22 cellular contexts compared by ENCODE assay signal in the genomic region with DNA sequence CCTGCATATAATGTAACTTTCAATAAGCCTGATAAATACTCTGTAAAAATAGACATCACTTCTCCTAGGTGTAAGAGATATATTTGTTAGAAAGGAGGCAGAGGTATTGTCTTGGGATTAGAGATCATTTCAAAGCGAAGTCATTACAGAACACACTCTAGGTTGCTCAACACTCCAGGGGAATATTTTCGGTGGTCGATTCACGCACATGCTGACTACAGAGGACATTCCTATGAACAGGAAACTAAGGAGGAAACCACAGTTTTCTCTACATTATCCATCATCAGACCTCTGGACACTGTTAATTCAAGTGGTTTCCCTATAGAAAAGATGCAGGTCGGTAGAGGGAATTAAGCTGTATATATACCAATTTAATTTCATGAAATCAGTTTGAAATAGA.
"Had no signal": no experiment of that assay in that cellular context is flagged by ENCODE, and none has a peak within 500 bp of the region (broad histone marks: within the 10 kb centered on the region; RNA-seq: fewer than 3 reads in every experiment).

No MANE protein-coding gene starts in this region.

- H3K27ac ChIP-seq: ascending aorta, breast epithelium, epithelial cell of prostate, hepatocyte, left ventricle myocardium inferior, thyroid gland had no signal

- H3K4me3 Mint-ChIP-seq: natural killer cell; stimulated activated naive CD8-positive, alpha-beta T cell treated with anti-CD3 and anti-CD28 coated beads, Interleukin-15, Interleukin-2, amounts not matched to agents 100 ng/mL and 50 ng/mL, for 24 hours; WTC11 had no signal

- H3K4me1 ChIP-seq: ascending aorta, breast epithelium, thyroid gland had no signal

- H3K27me3 ChIP-seq: ascending aorta, breast epithelium, hepatocyte, thyroid gland had no signal

- H3K9me3 Mint-ChIP-seq: activated naive CD4-positive, alpha-beta T cell treated with anti-CD3 and anti-CD28 coated beads, Interleukin-2, amount 50 U/mL, for 72 hours; natural killer cell; stimulated activated naive CD8-positive, alpha-beta T cell treated with anti-CD3 and anti-CD28 coated beads, Interleukin-15, Interleukin-2, amounts not matched to agents 100 ng/mL and 50 ng/mL, for 24 hours; WTC11 had no signal

- H3K36me3 ChIP-seq: ascending aorta, breast epithelium, left ventricle myocardium inferior, thyroid gland had no signal

- H2AFZ ChIP-seq: hepatocyte had no signal

- ATAC-seq: activated naive CD4-positive, alpha-beta T cell treated with anti-CD3 and anti-CD28 coated beads, Interleukin-2, amount 50 U/mL, for 72 hours; natural killer cell; WTC11 had no signal

- DNase-seq: activated gamma-delta T cell treated with Interleukin-2 at 50 U/mL for 16 hours; activated T-cell treated with anti-CD3 and anti-CD28 coated beads, Interleukin-2, amount 50 U/mL, for 1 hour; cerebellar nuclear complex; cortex of kidney; foreskin melanocyte; glutamatergic neuron; left ventricle myocardium inferior; mammary epithelial cell; midbrain; natural killer cell; retina; stimulated activated CD4-positive, alpha-beta T cell treated with anti-CD3 and anti-CD28 coated beads, Interleukin-12 subunit alpha, Interleukin-12 subunit beta, amount 100 ng/mL, for 4 hours; substantia nigra; thyroid gland had no signal

- H3K79me2 ChIP-seq: hepatocyte had no signal

- H3K4me2 ChIP-seq: hepatocyte had no signal

- H3K27ac Mint-ChIP-seq: activated naive CD4-positive, alpha-beta T cell treated with anti-CD3 and anti-CD28 coated beads, Interleukin-2, amount 50 U/mL, for 72 hours; natural killer cell; progenitor cell of endocrine pancreas; stimulated activated naive CD8-positive, alpha-beta T cell treated with anti-CD3 and anti-CD28 coated beads, Interleukin-15, Interleukin-2, amounts not matched to agents 100 ng/mL and 50 ng/mL, for 24 hours; WTC11 had no signal

- H3K36me3 Mint-ChIP-seq: activated naive CD4-positive, alpha-beta T cell treated with anti-CD3 and anti-CD28 coated beads, Interleukin-2, amount 50 U/mL, for 72 hours; natural killer cell; WTC11 had no signal

- H3K4me3 ChIP-seq: ascending aorta, breast epithelium, hepatocyte, left ventricle myocardium inferior, thyroid gland had no signal

- H3K9me3 ChIP-seq: ascending aorta, breast epithelium, left ventricle myocardium inferior, thyroid gland had no signal

- H3K27me3 Mint-ChIP-seq: progenitor cell of endocrine pancreas; stimulated activated naive CD8-positive, alpha-beta T cell treated with anti-CD3 and anti-CD28 coated beads, Interleukin-15, Interleukin-2, amounts not matched to agents 100 ng/mL and 50 ng/mL, for 24 hours had no signal
